25 cellular contexts compared by ENCODE assay signal in the genomic region with DNA sequence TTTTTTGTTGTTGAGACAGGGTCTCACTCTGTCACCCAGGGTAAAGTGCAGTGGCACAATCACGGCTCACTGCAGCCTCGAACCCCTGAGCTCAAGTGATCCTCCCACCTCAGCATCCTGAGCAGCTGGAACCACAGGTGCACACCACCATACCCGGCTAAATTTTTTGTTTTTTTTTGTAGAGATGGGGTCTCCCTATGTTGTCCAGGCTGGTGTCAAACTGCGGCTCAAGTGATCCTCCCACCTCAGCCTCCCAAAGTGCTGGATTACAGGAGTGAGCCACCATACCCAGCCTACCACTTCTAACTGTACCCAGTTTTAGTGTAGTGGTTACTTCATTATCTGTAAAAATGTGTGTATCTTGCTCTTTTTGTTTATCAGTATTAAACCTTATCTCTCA.
"Had no signal": no experiment of that assay in that cellular context is flagged by ENCODE, and none has a peak within 500 bp of the region (broad histone marks: within the 10 kb centered on the region; RNA-seq: fewer than 3 reads in every experiment).

No MANE protein-coding gene starts in this region.

- H3K27me3 Mint-ChIP-seq: activated B cell treated with CpG ODN at 0.5 μM for 24 hours; activated CD4-positive, alpha-beta memory T cell treated with anti-CD3 and anti-CD28 coated beads for 36 hours; dendritic cell treated with granulocyte-macrophage colony-stimulating factor and Interleukin-4, amounts not matched to agents 40 ng/mL and 50 ng/mL, for 4 days; naive B cell; progenitor cell of endocrine pancreas; stimulated activated memory B cell treated with anti-CD40 and anti-IgM and Interleukin-4, amounts not matched to agents 10 μg/mL and 1 μg/mL and 100 μg/mL, for 72 hours had no signal

- H3K4me1 ChIP-seq: body of pancreas had no signal

- H3K4me3 ChIP-seq: body of pancreas, cardiac muscle cell, sigmoid colon, smooth muscle cell, stomach had no signal

- H3K36me3 Mint-ChIP-seq: naive B cell had no signal

- H3K27me3 ChIP-seq: body of pancreas, cardiac muscle cell, sigmoid colon, stomach had no signal

- H3K4me2 ChIP-seq: smooth muscle cell had no signal

- H3K4me1 Mint-ChIP-seq: naive B cell had no signal

- H3K36me3 ChIP-seq: cardiac muscle cell, sigmoid colon had no signal

- H3K9me3 Mint-ChIP-seq: activated B cell treated with CpG ODN at 0.5 μM for 24 hours; activated CD4-positive, alpha-beta memory T cell treated with anti-CD3 and anti-CD28 coated beads for 36 hours; activated naive CD4-positive, alpha-beta T cell treated with anti-CD3 and anti-CD28 coated beads for 36 hours; dendritic cell treated with granulocyte-macrophage colony-stimulating factor and Interleukin-4, amounts not matched to agents 40 ng/mL and 50 ng/mL, for 4 days; naive B cell; stimulated activated memory B cell treated with anti-CD40 and anti-IgM and Interleukin-4, amounts not matched to agents 10 μg/mL and 1 μg/mL and 100 μg/mL, for 72 hours; T-helper 1 cell treated with Interleukin-12 subunit alpha and Interleukin-12 subunit beta and Interleukin-4 antibody, amounts not matched to agents 30 μg/mL and 1 μg/mL, for 36 hours had no signal

- H3K27ac ChIP-seq: body of pancreas, cardiac muscle cell, sigmoid colon, stomach had no signal

- H3K27ac Mint-ChIP-seq: activated B cell treated with CpG ODN at 0.5 μM for 24 hours; activated CD4-positive, alpha-beta memory T cell treated with anti-CD3 and anti-CD28 coated beads for 36 hours; activated naive CD4-positive, alpha-beta T cell treated with anti-CD3 and anti-CD28 coated beads for 36 hours; dendritic cell treated with granulocyte-macrophage colony-stimulating factor and Interleukin-4, amounts not matched to agents 40 ng/mL and 50 ng/mL, for 4 days; progenitor cell of endocrine pancreas; stimulated activated memory B cell treated with anti-CD40 and anti-IgM and Interleukin-4, amounts not matched to agents 10 μg/mL and 1 μg/mL and 100 μg/mL, for 72 hours; T-helper 1 cell treated with Interleukin-12 subunit alpha and Interleukin-12 subunit beta and Interleukin-4 antibody, amounts not matched to agents 30 μg/mL and 1 μg/mL, for 36 hours had no signal

- DNase-seq: activated B cell treated with CpG ODN at 0.5 μM for 24 hours; activated CD4-positive, alpha-beta memory T cell treated with anti-CD3 and anti-CD28 coated beads for 36 hours; activated CD4-positive, alpha-beta T cell treated with anti-CD3 and anti-CD28 coated beads for 4 hours; activated effector memory CD4-positive, alpha-beta T cell treated with Interleukin-2 at 50 U/mL for 16 hours; activated naive CD4-positive, alpha-beta T cell treated with anti-CD3 and anti-CD28 coated beads for 36 hours; activated T-cell treated with anti-CD3 and anti-CD28 coated beads, Interleukin-2, amount 50 U/mL, for 48 hours; anterior cingulate cortex; body of pancreas; effector CD8-positive, alpha-beta T cell; glutamatergic neuron; hypothalamus; left cardiac atrium; naive B cell; retina; sigmoid colon; stimulated activated CD4-positive, alpha-beta T cell treated with anti-CD3 and anti-CD28 coated beads, Interleukin-15, amount 100 ng/mL, for 24 hours; stomach; T1000 had no signal

- H3K4me3 Mint-ChIP-seq: activated B cell treated with CpG ODN at 0.5 μM for 24 hours; activated CD4-positive, alpha-beta memory T cell treated with anti-CD3 and anti-CD28 coated beads for 36 hours; activated naive CD4-positive, alpha-beta T cell treated with anti-CD3 and anti-CD28 coated beads for 36 hours; dendritic cell treated with granulocyte-macrophage colony-stimulating factor and Interleukin-4, amounts not matched to agents 40 ng/mL and 50 ng/mL, for 4 days; naive B cell; stimulated activated memory B cell treated with anti-CD40 and anti-IgM and Interleukin-4, amounts not matched to agents 10 μg/mL and 1 μg/mL and 100 μg/mL, for 72 hours; T-helper 1 cell treated with Interleukin-12 subunit alpha and Interleukin-12 subunit beta and Interleukin-4 antibody, amounts not matched to agents 30 μg/mL and 1 μg/mL, for 36 hours had no signal

- ATAC-seq: body of pancreas; esophagus mucosa; left cardiac atrium; stimulated activated memory B cell treated with anti-CD40 and anti-IgM and Interleukin-4, amounts not matched to agents 10 μg/mL and 1 μg/mL and 100 μg/mL, for 72 hours had no signal

- H3K9me3 ChIP-seq: body of pancreas, sigmoid colon, stomach had no signal
